In genomic region chr12:97452839-97453238, GRCh38 we compare ENCODE assay signal across 19 cellular contexts. TPM values are rescaled to one million over a fixed set of nuclear protein-coding genes. Genes with fewer than 3 reads are reported as not detected.
DNase-seq lines count a peak whose midpoint lies in the region; ATAC-seq and TF ChIP-seq lines count a peak whose summit lies in the region.
"Had no signal": no experiment of that assay in that cellular context is flagged by ENCODE, and none has a peak within 500 bp of the region (broad histone marks: within the 10 kb centered on the region; RNA-seq: fewer than 3 reads in every experiment).

No MANE protein-coding gene starts in this region.

- intact Hi-C loops in CD14-positive monocyte (cut with micrococcal nuclease), result no loop called here

- no peaks in the 10 kb centered on the region for H3K4me1 Mint-ChIP-seq in CD14-positive monocyte
- H3K4me1 Mint-ChIP-seq: natural killer cell had no signal

- CTCF ChIA-PET in GM10248 (lab: Yijun Ruan, JAX), result interaction anchor here (1.1 to 1.7 kb wide), 5 partner anchors 11 to 39 kb away, joined by 3 to 5 read pairs (median 3); no protein-coding TSS in a partner anchor

- H3K27ac Mint-ChIP-seq in CD14-positive monocyte, result no peak overlapping the region
- H3K27ac Mint-ChIP-seq: activated naive CD4-positive, alpha-beta T cell treated with anti-CD3 and anti-CD28 coated beads for 36 hours; natural killer cell had no signal

- H3K4me3 Mint-ChIP-seq in CD14-positive monocyte, result no peak overlapping the region
- H3K4me3 Mint-ChIP-seq: activated naive CD4-positive, alpha-beta T cell treated with anti-CD3 and anti-CD28 coated beads for 36 hours; natural killer cell had no signal

- peaks cover 0 to 6% (median 0%) of the 10 kb centered on the region in 3 donors for H3K27me3 Mint-ChIP-seq in CD14-positive monocyte (ENCODE audit: low read depth in 3 of 3)

- no peaks in the 10 kb centered on the region for H3K36me3 Mint-ChIP-seq in CD14-positive monocyte
- H3K36me3 Mint-ChIP-seq: natural killer cell had no signal

- POLR2A ChIA-PET in GM10248 (lab: Yijun Ruan, JAX), result no interaction called here

- ATAC-seq in GM18909 (IDR thresholded peaks at IDR 0.05; ENCODE audit: poor library complexity, unreplicated experiment) (peak; percentile 64), GM21619 (IDR thresholded peaks at IDR 0.05; ENCODE audit: unreplicated experiment) (peak; percentile 59), HG03064 (IDR thresholded peaks at IDR 0.05; ENCODE audit: low read depth, unreplicated experiment) (peak; percentile 83)
- ATAC-seq: esophagus mucosa, HepG2, natural killer cell had no signal

- TF ChIP-seq CTCF in GM10248 (IDR thresholded peaks at IDR 0.05; ENCODE audit: control extremely low read depth, extremely low read depth, low read depth, missing control alignments) (no peak), CD14-positive monocyte (IDR thresholded peaks at IDR 0.05) (no peak)

- H3K9me3 Mint-ChIP-seq in CD14-positive monocyte, result peaks cover 0 to 11% (median 2%) of the 10 kb centered on the region in 7 donors

- DNase-seq in GM10248 (ENCODE audit: extremely low spot score) (peak; percentile 9), CD14-positive monocyte (ENCODE audit: low spot score) (no peak), NCI-H748 (lab: John Stamatoyannopoulos, UW; ENCODE audit: unreplicated experiment) (no peak), DMS153 treated with DMSO at 0.1 percent for 48 hours (lab: John Stamatoyannopoulos, UW; ENCODE audit: unreplicated experiment) (no peak), SIG-M5 treated with dmso at 0.1 percent for 504 hours (lab: John Stamatoyannopoulos, UW; ENCODE audit: unreplicated experiment) (no peak)
- DNase-seq: activated CD4-positive, alpha-beta T cell treated with anti-CD3 and anti-CD28 coated beads for 1 hour; activated naive CD4-positive, alpha-beta T cell treated with anti-CD3 and anti-CD28 coated beads for 36 hours; C1 segment of cervical spinal cord; DMS79; glutamatergic neuron; GOT3; natural killer cell; NCI-H2029 treated with DMSO at 0.1 percent for 48 hours; T-helper 2 cell had no signal

RNA-seq across cellular contexts. Expression of gene RMST, which starts 9.8 kb away (rescaled TPM):
- not detected for polyA plus RNA-seq in CD14-positive monocyte
